Comparison of ENCODE assay signal across 1 cellular context in genomic region chr1:1231400-1232223, GRCh38.
TF ChIP-seq lines count a peak whose summit lies in the region.

Gene SDF4 (minus strand): TSS chr1:1232001. CDS start chr1:1228772, 3,229 bp downstream.

TF ChIP-seq in K562, 482 proteins besides CTCF, POLR2A, EP300 and RAD21 (continued from another document and continues in another):
- TF ChIP-seq ARID4B (CRISPR knock-in tag; IDR thresholded peaks at IDR 0.05) (peak; percentile 87; the same call in 1 of the 2 replicates), NR2C1 (IDR thresholded peaks at IDR 0.05) (peak; percentile 87), NR2C1 (tag; IDR thresholded peaks at IDR 0.05) (peak; percentile 93), LEF1 (IDR thresholded peaks at IDR 0.05) (no peak), HMGN3 (IDR thresholded peaks at IDR 0.05; ENCODE audit: borderline replicate concordance, extremely low read depth, insufficient read length, low read depth, low read length) (peak; percentile 26), PTRF (tag; IDR thresholded peaks at IDR 0.05) (no peak), KLF1 (tag; IDR thresholded peaks at IDR 0.05) (peak; percentile 47; the same call in 1 of the 2 replicates), NEUROD1 (IDR thresholded peaks at IDR 0.05; ENCODE audit: borderline replicate concordance, low read depth, low read length, partially characterized antibody) (peak; percentile 74), STAT5A (IDR thresholded peaks at IDR 0.05; ENCODE audit: borderline replicate concordance, low read length) (no peak; the same call in 1 of the 2 replicates), MBD2 (IDR thresholded peaks at IDR 0.05; ENCODE audit: borderline replicate concordance, low read depth) (peak; percentile 82), STAT6 (CRISPR knock-in tag; IDR thresholded peaks at IDR 0.05) (no peak), NRF1 (conservative IDR thresholded peaks at IDR 0.05 in 1 of 2, IDR thresholded peaks at IDR 0.05 in 1 of 2) (peak; percentile 89 to 92), FOSL1 (tag; conservative IDR thresholded peaks at IDR 0.05) (no peak; the same call in 1 of the 2 replicates), CREBBP (IDR thresholded peaks at IDR 0.05; ENCODE audit: low read depth, low read length) (no peak), EP400 (IDR thresholded peaks at IDR 0.05) (peak; percentile 62; the same call in 1 of the 2 replicates), HDAC8 (tag; IDR thresholded peaks at IDR 0.05) (peak; percentile 40; the same call in 1 of the 2 replicates), CREM (IDR thresholded peaks at IDR 0.05; ENCODE audit: low read depth) (peak; percentile 92), CREB5 (CRISPR knock-in tag; IDR thresholded peaks at IDR 0.05) (no peak), POLR2H (tag; IDR thresholded peaks at IDR 0.05; ENCODE audit: low read depth) (peak; percentile 92), ZNF24 (IDR thresholded peaks at IDR 0.05) (no peak), ZBTB26 (CRISPR knock-in tag; IDR thresholded peaks at IDR 0.05) (no peak), HNRNPLL (IDR thresholded peaks at IDR 0.05; ENCODE audit: low read depth, low read length, poor library complexity, severe bottlenecking) (peak; percentile 51), ETV6 (IDR thresholded peaks at IDR 0.05; ENCODE audit: borderline replicate concordance in 1 of 2, low read depth in 2 of 2, low read length in 1 of 2) (no peak), ETV6 (CRISPR knock-in tag; IDR thresholded peaks at IDR 0.05; ENCODE audit: borderline replicate concordance) (no peak; the same call in 1 of the 2 replicates), MXI1 (IDR thresholded peaks at IDR 0.05; ENCODE audit: low read depth, low read length) (0 out of 2 replicates have a peak, but pooled peaks have one; percentile 33), ETV5 (CRISPR knock-in tag; IDR thresholded peaks at IDR 0.05; ENCODE audit: low read depth) (no peak), ZBTB17 (CRISPR knock-in tag; IDR thresholded peaks at IDR 0.05) (peak; percentile 82), SREBF2 (CRISPR knock-in tag; IDR thresholded peaks at IDR 0.05) (no peak), ZBED1 (IDR thresholded peaks at IDR 0.05) (no peak), SAP30 (IDR thresholded peaks at IDR 0.05; ENCODE audit: borderline replicate concordance, insufficient read depth, low read depth, low read length, poor library complexity, severe bottlenecking) (peak; percentile 60), NFRKB (IDR thresholded peaks at IDR 0.05; ENCODE audit: low read depth) (peak; percentile 79; the same call in 1 of the 2 replicates), ZNF740 (CRISPR knock-in tag; IDR thresholded peaks at IDR 0.05) (no peak), ZNF740 (tag; IDR thresholded peaks at IDR 0.05) (no peak), TSC22D4 (tag; IDR thresholded peaks at IDR 0.05) (no peak), ARID3A (IDR thresholded peaks at IDR 0.05; ENCODE audit: borderline replicate concordance, low read depth, low read length) (no peak), ZBTB1 (CRISPR knock-in tag; IDR thresholded peaks at IDR 0.05; ENCODE audit: borderline replicate concordance, low read depth) (no peak), ZNF197 (CRISPR knock-in tag; IDR thresholded peaks at IDR 0.05; ENCODE audit: low read depth) (no peak), ZKSCAN1 (IDR thresholded peaks at IDR 0.05; ENCODE audit: low read depth, low read length) (no peak), NONO (IDR thresholded peaks at IDR 0.05; ENCODE audit: low read depth in 2 of 2, low read length in 1 of 2) (peak; percentile 88 to 96; a peak in 3 of 4 replicates), ZNF146 (CRISPR knock-in tag; IDR thresholded peaks at IDR 0.05; ENCODE audit: unreplicated experiment) (no peak), SREBF1 (IDR thresholded peaks at IDR 0.05; ENCODE audit: borderline replicate concordance, low read depth, low read length) (no peak), ZNF318 (IDR thresholded peaks at IDR 0.05; ENCODE audit: borderline replicate concordance in 1 of 2, low read depth in 1 of 2) (no peak)
